ENCODE assay signal across 4 cellular contexts in genomic region chr7:45817913-45818312, GRCh38. TPM values are rescaled to one million over a fixed set of nuclear protein-coding genes. Genes with fewer than 3 reads are reported as not detected.
"Had no signal": no experiment of that assay in that cellular context is flagged by ENCODE, and none has a peak within 500 bp of the region (broad histone marks: within the 10 kb centered on the region; RNA-seq: fewer than 3 reads in every experiment).

No MANE protein-coding gene starts in this region.

RNA-seq across cellular contexts. Expression of gene CCDC201, which starts 55.0 kb away (rescaled TPM):
- total RNA-seq: LHCN-M2, M059J, MCF 10A, NCI-H460 had no signal
